In the genomic region with DNA sequence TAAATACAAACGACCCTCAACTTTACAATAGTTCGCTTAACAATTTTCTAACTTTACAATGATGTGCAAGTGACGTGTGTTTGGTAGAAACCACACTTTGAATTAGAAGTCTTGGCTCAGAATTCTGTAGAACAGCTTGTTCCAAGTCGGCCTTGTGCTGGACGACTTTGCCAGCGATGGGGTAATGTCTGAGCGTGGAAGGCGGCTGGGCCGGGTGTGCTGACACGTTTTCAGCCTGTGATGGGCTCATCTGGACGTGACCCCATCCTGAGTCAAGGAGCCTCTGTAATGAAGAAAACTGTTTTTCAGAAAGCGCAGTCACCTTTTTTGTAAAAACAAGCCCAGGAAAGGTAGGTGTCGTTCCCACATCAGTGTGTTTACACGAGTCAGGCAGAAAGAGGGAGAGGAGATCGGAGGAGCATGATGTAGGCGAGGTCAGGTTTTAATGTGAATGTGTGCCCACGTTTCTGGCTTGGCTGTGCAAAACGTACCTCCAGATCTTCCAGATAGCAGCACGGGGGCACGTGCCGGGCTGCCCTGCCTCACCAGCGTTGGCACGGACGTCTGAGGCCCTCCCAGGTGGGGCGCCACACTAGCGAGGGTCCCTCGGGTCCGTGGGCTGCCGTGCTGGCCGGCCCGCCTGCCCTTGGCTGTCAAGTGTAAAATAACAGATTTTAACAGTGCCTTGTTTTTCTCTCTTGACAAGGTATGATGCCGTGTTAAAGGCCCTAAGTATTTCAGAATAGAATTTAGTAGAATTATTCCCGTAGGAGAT, we compare ENCODE assay signal across 13 cellular contexts. TPM values are rescaled to one million over a fixed set of nuclear protein-coding genes. Genes with fewer than 3 reads are reported as not detected.
DNase-seq lines count a peak whose midpoint lies in the region; ATAC-seq and TF ChIP-seq lines count a peak whose summit lies in the region.
"Had no signal": no experiment of that assay in that cellular context is flagged by ENCODE, and none has a peak within 500 bp of the region (broad histone marks: within the 10 kb centered on the region; RNA-seq: fewer than 3 reads in every experiment).

No MANE protein-coding gene starts in this region.

- H3K4me3 Mint-ChIP-seq in stimulated activated memory B cell treated with anti-CD40 and anti-IgM and Interleukin-4, amounts not matched to agents 10 μg/mL and 1 μg/mL and 100 μg/mL, for 72 hours = no peak overlapping the region
- H3K4me3 Mint-ChIP-seq: H9 had no signal

- H3K4me3 ChIP-seq in adipocyte (ENCODE audit: low read length) (peak overlapping the region; percentile 55), gastroesophageal sphincter (no peak overlapping the region), lung (no peak overlapping the region), upper lobe of right lung (no peak overlapping the region)

- intact Hi-C loops in upper lobe of right lung (cut with DNase I) = no loop called here

- peaks cover 96% of the 10 kb centered on the region for H3K36me3 ChIP-seq in adipocyte (ENCODE audit: control insufficient read depth, insufficient read depth, low read length, severe bottlenecking)
- H3K36me3 ChIP-seq in gastroesophageal sphincter = peaks cover 0 to 98% of the 10 kb centered on the region in 2 donors
- H3K36me3 ChIP-seq in lung (ENCODE audit: control insufficient read depth in 2 of 2, insufficient read depth in 2 of 2, low read length in 2 of 2) = peaks cover 22 to 70% of the 10 kb centered on the region in 2 donors
- peaks cover 59% of the 10 kb centered on the region for H3K36me3 ChIP-seq in upper lobe of right lung

- no peak overlapping the region for H3K9ac ChIP-seq in adipocyte (ENCODE audit: low read length)

- H3K9me3 Mint-ChIP-seq in stimulated activated memory B cell treated with anti-CD40 and anti-IgM and Interleukin-4, amounts not matched to agents 10 μg/mL and 1 μg/mL and 100 μg/mL, for 72 hours = no peaks in the 10 kb centered on the region

- TF ChIP-seq POLR2A in gastroesophageal sphincter (IDR thresholded peaks at IDR 0.05) = no peak

- TF ChIP-seq CTCF in gastroesophageal sphincter (IDR thresholded peaks at IDR 0.05) = no peak
- TF ChIP-seq CTCF in lung (IDR thresholded peaks at IDR 0.05; ENCODE audit: control extremely low read depth, extremely low read depth) = no peak
- TF ChIP-seq CTCF in upper lobe of right lung (IDR thresholded peaks at IDR 0.05) = no peak

- H3K27me3 ChIP-seq in adipocyte (replicated peaks; ENCODE audit: control insufficient read depth, insufficient read depth, low read length) (no peaks in the 10 kb centered on the region), gastroesophageal sphincter (no peaks in the 10 kb centered on the region), lung (ENCODE audit: control insufficient read depth, insufficient read depth) (no peaks in the 10 kb centered on the region), upper lobe of right lung (no peaks in the 10 kb centered on the region)

- WGBS in gastroesophageal sphincter (ENCODE audit: low coverage in 1 of 2), 2 donors = 73 to 84% methylated on average over 13 to 19 of the region's 33 CpGs
- WGBS in lung, 2 donors = 86 to 88% methylated on average over 33 of the region's 33 CpGs

- no peaks in the 10 kb centered on the region for H3K4me1 ChIP-seq in adipocyte (ENCODE audit: control insufficient read depth, insufficient read depth, low read length)
- H3K4me1 ChIP-seq in gastroesophageal sphincter = no peaks in the 10 kb centered on the region
- H3K4me1 ChIP-seq in lung (ENCODE audit: control insufficient read depth in 2 of 2, insufficient read depth in 2 of 2, low read length in 2 of 2) = no peaks in the 10 kb centered on the region
- H3K4me1 ChIP-seq in upper lobe of right lung = no peaks in the 10 kb centered on the region

- DNase-seq in adipocyte (ENCODE audit: low read depth) (no peak), lung (ENCODE audit: low spot score) (peak; percentile 46), upper lobe of right lung (no peak), NCI-H1105 treated with DMSO at 0.1 percent for 48 hours (lab: John Stamatoyannopoulos, UW) (no peak), NOMO-1 treated with DMSO at 0.1 percent for 48 hours (lab: John Stamatoyannopoulos, UW; ENCODE audit: unreplicated experiment) (no peak)
- DNase-seq: C1 segment of cervical spinal cord, DMS79 treated with DMSO at 0.1 percent for 48 hours, H9, KG1, NCI-H1694 treated with DMSO at 0.1 percent for 48 hours, SHP77 treated with DMSO at 0.1 percent for 48 hours had no signal

- H3K27ac ChIP-seq in gastroesophageal sphincter (no peak overlapping the region), lung (ENCODE audit: low read depth in 1 of 2, low read length in 1 of 2) (no peak overlapping the region), upper lobe of right lung (no peak overlapping the region)

- H3K4me1 Mint-ChIP-seq in stimulated activated memory B cell treated with anti-CD40 and anti-IgM and Interleukin-4, amounts not matched to agents 10 μg/mL and 1 μg/mL and 100 μg/mL, for 72 hours = no peaks in the 10 kb centered on the region
- H3K4me1 Mint-ChIP-seq: H9 had no signal

- H3K36me3 Mint-ChIP-seq in stimulated activated memory B cell treated with anti-CD40 and anti-IgM and Interleukin-4, amounts not matched to agents 10 μg/mL and 1 μg/mL and 100 μg/mL, for 72 hours = peaks cover 91% of the 10 kb centered on the region

- ATAC-seq in gastroesophageal sphincter (peak; percentile 66), lung (ENCODE audit: insufficient read depth, low FRiP score) (no peak), upper lobe of right lung (peak; percentile 33)
- ATAC-seq in stimulated activated memory B cell treated with anti-CD40 and anti-IgM and Interleukin-4, amounts not matched to agents 10 μg/mL and 1 μg/mL and 100 μg/mL, for 72 hours = no peak

- TF ChIP-seq EP300 in gastroesophageal sphincter (IDR thresholded peaks at IDR 0.05) = no peak

- no peaks in the 10 kb centered on the region for H3K27me3 Mint-ChIP-seq in stimulated activated memory B cell treated with anti-CD40 and anti-IgM and Interleukin-4, amounts not matched to agents 10 μg/mL and 1 μg/mL and 100 μg/mL, for 72 hours

- peaks cover 77% of the 10 kb centered on the region for H3K9me3 ChIP-seq in adipocyte (ENCODE audit: control insufficient read depth, low read length)
- H3K9me3 ChIP-seq in gastroesophageal sphincter = peaks cover 0 to 17% (median 0%) of the 10 kb centered on the region in 3 donors
- H3K9me3 ChIP-seq in lung (ENCODE audit: control insufficient read depth in 2 of 2, insufficient read depth in 1 of 2, low read length in 1 of 2) = peaks cover 0 to 78% of the 10 kb centered on the region in 2 donors
- no peaks in the 10 kb centered on the region for H3K9me3 ChIP-seq in upper lobe of right lung

- no peak overlapping the region for H3K27ac Mint-ChIP-seq in stimulated activated memory B cell treated with anti-CD40 and anti-IgM and Interleukin-4, amounts not matched to agents 10 μg/mL and 1 μg/mL and 100 μg/mL, for 72 hours

RNA-seq across cellular contexts. Expression of gene CTDP1, which starts 54.6 kb away (rescaled TPM):
- total RNA-seq in gastroesophageal sphincter (10 to 100 TPM; 16.7 to 25.3 (median 21.6) TPM), lung (10 to 100 TPM; 21.4 to 30.5 TPM), upper lobe of right lung (23.0 TPM)
- 10 to 100 TPM; 18.8 to 22.0 TPM for polyA plus RNA-seq in lung

Comparison
In these comparisons a context has a peak if more than half of its experiments do, and no peak if none do; other contexts are left out.
1. ATAC-seq: peak in gastroesophageal sphincter (single experiment) and upper lobe of right lung (single experiment); none in lung (single experiment) and stimulated activated memory B cell treated with anti-CD40 and anti-IgM and Interleukin-4, amounts not matched to agents 10 μg/mL and 1 μg/mL and 100 μg/mL, for 72 hours (single experiment).